In the genomic region with DNA sequence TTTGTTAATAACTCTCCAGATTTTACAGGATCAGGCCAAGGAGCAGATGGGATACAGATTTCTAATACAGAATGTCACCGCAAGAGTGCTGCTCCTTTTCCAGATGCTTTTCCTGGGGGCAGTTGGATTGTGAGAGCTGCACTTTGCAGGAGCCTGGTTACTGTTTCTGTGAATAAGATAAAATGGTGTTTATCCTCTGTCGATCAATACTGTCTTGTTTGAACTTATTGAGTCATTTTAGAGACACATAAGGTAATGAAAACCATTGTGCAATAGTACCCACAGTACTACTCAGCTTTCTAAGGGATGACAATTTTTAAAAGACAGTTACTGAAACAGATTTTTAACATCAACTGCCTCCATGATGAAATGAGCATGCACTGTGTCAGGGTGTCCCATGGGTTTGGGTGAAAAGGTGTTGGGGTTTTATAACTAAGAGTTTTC, we compare ENCODE assay signal across 22 cellular contexts. TPM values are rescaled to one million over a fixed set of nuclear protein-coding genes. Genes with fewer than 3 reads are reported as not detected.
"Had no signal": no experiment of that assay in that cellular context is flagged by ENCODE, and none has a peak within 500 bp of the region (broad histone marks: within the 10 kb centered on the region; RNA-seq: fewer than 3 reads in every experiment).

No MANE protein-coding gene starts in this region.

- H3K27me3 ChIP-seq: esophagus squamous epithelium, testis, upper lobe of right lung had no signal

- H3K27ac ChIP-seq: esophagus squamous epithelium, testis, upper lobe of right lung had no signal

- ATAC-seq: activated CD8-positive, alpha-beta T cell treated with anti-CD3 and anti-CD28 coated beads, Interleukin-2, amount 10 ng/mL, durations not matched to agents 7 days and 5 days; left cardiac atrium; right cardiac atrium; stimulated activated memory B cell treated with anti-CD40 and anti-IgM and Interleukin-4, amounts not matched to agents 10 μg/mL and 1 μg/mL and 100 μg/mL, for 72 hours; upper lobe of right lung had no signal

- H3K4me1 ChIP-seq: esophagus squamous epithelium, testis, upper lobe of right lung had no signal

- FAIRE-seq: endothelial cell of umbilical vein had no signal

- H3K4me3 ChIP-seq: esophagus squamous epithelium, lung, testis, upper lobe of right lung had no signal

- DNase-seq: activated CD4-positive, alpha-beta T cell treated with anti-CD3 and anti-CD28 coated beads, Interleukin-2, amount 10 ng/mL, durations not matched to agents 24 days and 14 days; activated CD8-positive, alpha-beta T cell treated with anti-CD3 and anti-CD28 coated beads, Interleukin-2, amount 10 ng/mL, durations not matched to agents 7 days and 5 days; activated naive CD4-positive, alpha-beta T cell treated with anti-CD3 and anti-CD28 coated beads, Interleukin-2, amount 10 ng/mL, durations not matched to agents 7 days and 5 days; activated T-cell treated with anti-CD3 and anti-CD28 coated beads, Interleukin-2, amount 50 U/mL, for 24 hours; aorta; effector CD4-positive, alpha-beta T cell; esophagus squamous epithelium; left cardiac atrium; nucleus accumbens; posterior cingulate gyrus; right cardiac atrium; stimulated activated CD4-positive, alpha-beta T cell treated with anti-CD3 and anti-CD28 coated beads, Interleukin-4, amount 100 ng/mL, for 4 hours; T1000; testis; upper lobe of right lung had no signal

- H3K9me3 ChIP-seq: esophagus squamous epithelium, testis, upper lobe of right lung had no signal

- H3K36me3 ChIP-seq: esophagus squamous epithelium, upper lobe of right lung had no signal

RNA-seq across cellular contexts. Expression of gene A1CF, which starts 2.9 kb away (rescaled TPM):
- total RNA-seq: activated CD4-positive, alpha-beta T cell treated with anti-CD3 and anti-CD28 coated beads, Interleukin-2, amount 10 ng/mL, durations not matched to agents 24 days and 14 days; activated CD8-positive, alpha-beta T cell treated with anti-CD3 and anti-CD28 coated beads, Interleukin-2, amount 10 ng/mL, durations not matched to agents 7 days and 5 days; aorta; cerebellum; endothelial cell of umbilical vein; esophagus squamous epithelium; glomerular endothelial cell; left cardiac atrium; mesothelial cell of epicardium; T-helper 1 cell treated with Interleukin-12 subunit alpha and Interleukin-12 subunit beta and Interleukin-4 antibody, amounts not matched to agents 30 ng/mL and 1 ng/mL, for 36 hours; testis; upper lobe of right lung had no signal
- polyA plus RNA-seq: endothelial cell of umbilical vein, right cardiac atrium had no signal
